Comparison of ENCODE assay signal across 8 cellular contexts in the genomic region with DNA sequence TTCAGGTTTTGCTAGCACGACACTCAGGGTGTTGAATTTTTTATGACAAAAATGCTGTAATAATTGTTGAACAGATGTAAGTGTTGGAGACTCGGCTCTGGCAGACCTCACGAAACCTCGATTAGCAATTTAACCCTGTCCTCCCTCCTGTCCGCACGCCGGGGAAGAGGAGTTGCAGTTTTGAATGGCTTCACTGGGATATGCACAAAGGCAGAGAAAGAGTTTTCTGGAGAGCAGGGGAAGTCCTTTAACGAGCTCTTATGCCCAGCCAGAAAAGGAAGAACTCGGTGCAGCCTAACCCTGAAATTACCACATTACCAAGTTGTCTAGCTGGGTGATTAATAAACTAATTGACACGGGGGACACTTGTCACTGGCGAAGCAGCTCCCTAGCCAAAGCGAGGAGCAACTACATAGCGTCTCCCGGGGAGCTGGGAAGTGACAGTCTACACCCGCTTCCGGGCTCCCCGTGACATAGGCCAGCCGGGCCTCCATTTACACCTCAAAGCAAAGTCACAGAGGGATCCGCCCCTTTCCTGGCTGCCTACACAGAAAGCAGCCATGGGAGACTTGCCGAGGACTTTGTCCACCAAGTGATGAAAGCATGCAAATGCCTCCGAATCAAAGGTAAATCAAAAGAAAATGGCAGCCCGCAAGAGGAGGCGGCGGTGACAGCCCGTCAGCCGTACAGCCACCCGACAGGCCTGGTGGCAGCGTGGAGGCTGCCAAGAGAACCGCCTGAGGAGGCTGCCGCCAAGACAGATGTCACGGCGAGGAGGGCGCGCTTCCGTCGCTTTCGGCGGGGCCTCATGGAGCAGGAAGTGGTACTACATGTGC.
A peak's percentile ranks its signal among the peaks of the same experiment; 100 is the strongest.
DNase-seq lines count a peak whose midpoint lies in the region; ATAC-seq and TF ChIP-seq lines count a peak whose summit lies in the region.

No MANE protein-coding gene starts in this region.

- TF ChIP-seq CTCF in colonic mucosa (IDR thresholded peaks at IDR 0.05) (no peak), natural killer cell (IDR thresholded peaks at IDR 0.05) (no peak), foreskin fibroblast (IDR thresholded peaks at IDR 0.05; ENCODE audit: low read depth, low read length) (no peak)

- H3K9me3 ChIP-seq in CD8-positive, alpha-beta memory T cell (ENCODE audit: low read length) = peaks cover 8% of the 10 kb centered on the region
- H3K9me3 ChIP-seq in colonic mucosa = no peaks in the 10 kb centered on the region

- CTCF ChIA-PET in CD8-positive, alpha-beta memory T cell (lab: Charles Lee) = interaction anchor here (0.8 to 1.5 kb wide), 5 partner anchors 21 to 331 kb away, joined by 3 to 5 read pairs (median 4); no protein-coding TSS in a partner anchor

- POLR2A ChIA-PET in CD8-positive, alpha-beta memory T cell (lab: Charles Lee) = interaction anchor here (0.6 to 1.5 kb wide), 4 partner anchors 144 to 1811 kb away, joined by 3 to 6 read pairs (median 4); no protein-coding TSS in a partner anchor

- peak overlapping the region; percentile 88 to 95 (median 91) for H3K4me3 Mint-ChIP-seq in CD8-positive, alpha-beta memory T cell
- peak overlapping the region; percentile 93 for H3K4me3 Mint-ChIP-seq in natural killer cell

- H3K27ac Mint-ChIP-seq in CD8-positive, alpha-beta memory T cell = peak overlapping the region; percentile 92 to 100 (median 98)
- H3K27ac Mint-ChIP-seq in natural killer cell = peak overlapping the region; percentile 97 to 99

- ATAC-seq in natural killer cell (peak; percentile 61 to 77 (median 75)), GM18909 (IDR thresholded peaks at IDR 0.05; ENCODE audit: poor library complexity, unreplicated experiment) (no peak)

- peak; percentile 65 to 88 (median 83) for DNase-seq in CD8-positive, alpha-beta memory T cell
- peak; percentile 66 to 69 for DNase-seq in activated CD4-positive, alpha-beta T cell treated with anti-CD3 and anti-CD28 coated beads for 24 hours (ENCODE audit: low read depth in 2 of 2)
- peak; percentile 39 for DNase-seq in colonic mucosa
- peak; percentile 58 for DNase-seq in natural killer cell
- peak; percentile 79 for DNase-seq in stimulated activated naive CD4-positive, alpha-beta T cell treated with Interleukin-2 at 50 U/mL for 16 hours (lab: John Stamatoyannopoulos, UW)
- DNase-seq in mesenteric fat pad (ENCODE audit: low spot score) = no peak
- DNase-seq in foreskin fibroblast = no peak

- peaks cover 14 to 34% (median 24%) of the 10 kb centered on the region in 3 donors for H3K36me3 Mint-ChIP-seq in CD8-positive, alpha-beta memory T cell
- H3K36me3 Mint-ChIP-seq in natural killer cell = peaks cover 19% of the 10 kb centered on the region

- H3K27me3 Mint-ChIP-seq in CD8-positive, alpha-beta memory T cell = no peaks in the 10 kb centered on the region
- H3K27me3 Mint-ChIP-seq in natural killer cell (ENCODE audit: low read depth in 2 of 2) = no peaks in the 10 kb centered on the region

- intact Hi-C loops in colonic mucosa (cut with DNase I) = no loop called here
- intact Hi-C loops in natural killer cell (cut with micrococcal nuclease) = loop anchor here (2.0 to 5.0 kb wide), 3 partner anchors 76 to 248 kb away; no protein-coding TSS in a partner anchor

- H3K27ac ChIP-seq in CD8-positive, alpha-beta memory T cell (ENCODE audit: low read depth, low read length) = peak overlapping the region; percentile 56
- no peak overlapping the region for H3K27ac ChIP-seq in colonic mucosa

- no peaks in the 10 kb centered on the region for H3K27me3 ChIP-seq in CD8-positive, alpha-beta memory T cell (ENCODE audit: insufficient read depth, low read length, poor library complexity, severe bottlenecking)
- no peaks in the 10 kb centered on the region for H3K27me3 ChIP-seq in colonic mucosa

- peaks cover 0 to 17% (median 7%) of the 10 kb centered on the region in 5 donors for H3K9me3 Mint-ChIP-seq in CD8-positive, alpha-beta memory T cell
- H3K9me3 Mint-ChIP-seq in natural killer cell = peaks cover 0 to 2% of the 10 kb centered on the region in 2 donors

- no peak overlapping the region for H3K9ac ChIP-seq in colonic mucosa (ENCODE audit: low read depth in 2 of 2, low read length in 2 of 2)

- peaks cover 2% of the 10 kb centered on the region for H3K36me3 ChIP-seq in CD8-positive, alpha-beta memory T cell (ENCODE audit: insufficient read depth, low read length)
- H3K36me3 ChIP-seq in colonic mucosa = no peaks in the 10 kb centered on the region

- peaks cover 62 to 81% (median 79%) of the 10 kb centered on the region in 3 donors for H3K4me1 Mint-ChIP-seq in CD8-positive, alpha-beta memory T cell
- peaks cover 80 to 82% of the 10 kb centered on the region in 2 donors for H3K4me1 Mint-ChIP-seq in natural killer cell

- H3K4me3 ChIP-seq in CD8-positive, alpha-beta memory T cell (ENCODE audit: low read length) = peak overlapping the region; percentile 56
- H3K4me3 ChIP-seq in colonic mucosa (peak overlapping the region; percentile 13), foreskin fibroblast (ENCODE audit: low read depth in 1 of 2, low read length in 2 of 2) (no peak overlapping the region)

- peaks cover 41% of the 10 kb centered on the region for H3K4me1 ChIP-seq in CD8-positive, alpha-beta memory T cell (ENCODE audit: insufficient read depth, low read length)
- H3K4me1 ChIP-seq in colonic mucosa = no peaks in the 10 kb centered on the region

Comparison
In these comparisons a context has a peak if more than half of its experiments do, and no peak if none do; other contexts are left out.
1. DNase-seq: peak in CD8-positive, alpha-beta memory T cell (5 of 5), activated CD4-positive, alpha-beta T cell treated with anti-CD3 and anti-CD28 coated beads for 24 hours (2 of 2), colonic mucosa (single experiment), natural killer cell (single experiment) and stimulated activated naive CD4-positive, alpha-beta T cell treated with Interleukin-2 at 50 U/mL for 16 hours (single experiment); none in mesenteric fat pad (single experiment) and foreskin fibroblast (0 of 2).
2. H3K4me3 ChIP-seq: peak in CD8-positive, alpha-beta memory T cell (single experiment) and colonic mucosa (single experiment); none in foreskin fibroblast (0 of 2).